1 cellular context compared by ENCODE assay signal in genomic region chr16:55324491-55325447, GRCh38.
TF ChIP-seq lines count a peak whose summit lies in the region.

No MANE protein-coding gene starts in this region.

TF ChIP-seq in H1, 55 proteins besides CTCF, POLR2A, EP300 and RAD21 (continued from another document):
- TF ChIP-seq E2F6 (IDR thresholded peaks at IDR 0.05) (0 out of 2 replicates have a peak, but pooled peaks have one; percentile 15), SUZ12 (IDR thresholded peaks at IDR 0.05; ENCODE audit: low read length) (peak; percentile 78), EZH2 (IDR thresholded peaks at IDR 0.05; ENCODE audit: low read depth, low read length, severe bottlenecking) (peak; percentile 89), POLR2AphosphoS5 (IDR thresholded peaks at IDR 0.05; ENCODE audit: low read depth, low read length) (no peak), KDM4A (IDR thresholded peaks at IDR 0.05; ENCODE audit: low read depth, low read length, severe bottlenecking) (peak; percentile 90), RXRA (IDR thresholded peaks at IDR 0.05; ENCODE audit: insufficient read depth, low read depth, low read length) (no peak)
